In genomic region chr2:27370816-27371620, GRCh38 we compare ENCODE assay signal across 8 cellular contexts. TPM values are rescaled to one million over a fixed set of nuclear protein-coding genes. Genes with fewer than 3 reads are reported as not detected.
DNase-seq lines count a peak whose midpoint lies in the region; ATAC-seq, FAIRE-seq and TF ChIP-seq lines count a peak whose summit lies in the region.

No MANE protein-coding gene starts in this region.

- peak; percentile 15; the same call in 1 of the 2 replicates for TF ChIP-seq POLR2A in K562 (conservative IDR thresholded peaks at IDR 0.05)

- peaks cover 71% of the 10 kb centered on the region for H3K36me3 ChIP-seq in K562 (ENCODE audit: control insufficient read depth, insufficient read depth, low read length)

- H3K9ac ChIP-seq in K562 (ENCODE audit: insufficient read depth in 1 of 2, low read depth in 2 of 2, low read length in 2 of 2) = peak overlapping the region; percentile 94 to 97

- H3K4me2 ChIP-seq in K562 (ENCODE audit: insufficient read depth, low read length) = peak overlapping the region; percentile 94

- peak overlapping the region; percentile 96 for H3K27ac ChIP-seq in K562 (ENCODE audit: extremely low read depth, low read depth, low read length)

- peak overlapping the region; percentile 86 for H3K4me3 ChIP-seq in K562

- H3K4me3 Mint-ChIP-seq in immature natural killer cell = peak overlapping the region; percentile 95 to 99 (median 96)

- peak; percentile 89 for FAIRE-seq in K562 (lab: Jason Lieb, UNC)

- H3K27me3 Mint-ChIP-seq in immature natural killer cell (ENCODE audit: low read depth in 3 of 3) = peaks cover 4 to 8% (median 4%) of the 10 kb centered on the region in 3 donors

- CTCF ChIA-PET in K562 (lab: Yijun Ruan, JAX; ENCODE audit: low intra/inter-chr PET ratio) = interaction anchor here (1.4 kb wide), 1 partner anchor 50 kb away, joined by 5 read pairs; no protein-coding TSS in a partner anchor

- no peak for TF ChIP-seq CTCF in K562 (IDR thresholded peaks at IDR 0.05 in 2 of 3, conservative IDR thresholded peaks at IDR 0.05 in 1 of 3; ENCODE audit: insufficient read depth in 2 of 3, low read depth in 1 of 3, low read length in 3 of 3)

- WGBS in K562 (ENCODE audit: insufficient coverage, low coverage, missing lambda C conversion rate) = under 1% methylated on average over 32 of the region's 46 CpGs

- no peaks in the 10 kb centered on the region for H3K9me3 Mint-ChIP-seq in immature natural killer cell

- in situ Hi-C loops in K562 (cut with MboI) = no loop called here

- H3K36me3 Mint-ChIP-seq in immature natural killer cell = peaks cover 0 to 40% (median 20%) of the 10 kb centered on the region in 3 donors

- no peaks in the 10 kb centered on the region for H3K9me1 ChIP-seq in K562 (ENCODE audit: control insufficient read depth, insufficient read depth, low read length)

- BruUV-seq in K562 (replicated peaks; lab: Mats Ljungman, UMichigan) = TSS peak; percentile 47

- H3K4me1 Mint-ChIP-seq in immature natural killer cell = peaks cover 45 to 51% of the 10 kb centered on the region in 2 donors

- peaks cover 51% of the 10 kb centered on the region for H3K79me2 ChIP-seq in K562 (ENCODE audit: control insufficient read depth, insufficient read depth, low read length)

- no peaks in the 10 kb centered on the region for H3K27me3 ChIP-seq in K562 (ENCODE audit: control insufficient read depth in 2 of 2, insufficient read depth in 2 of 2, low read length in 2 of 2)

- H3K9me3 ChIP-seq in K562 (replicated peaks; ENCODE audit: control insufficient read depth, insufficient read depth, low read depth, low read length) = no peaks in the 10 kb centered on the region

- no peaks in the 10 kb centered on the region for H4K20me1 ChIP-seq in K562 (replicated peaks; ENCODE audit: control insufficient read depth, insufficient read depth, low read length)

- POLR2A ChIA-PET in K562 (lab: Yijun Ruan, JAX) = interaction anchor here (0.7 to 4.3 kb wide), 7 partner anchors 10 to 83 kb away, joined by 3 to 41 read pairs (median 4); partner anchors contain the start of genes GTF3C2, PPM1G and ZNF513

- TF ChIP-seq RAD21 in K562 (CRISPR knock-in tag; conservative IDR thresholded peaks at IDR 0.05 in 1 of 2, IDR thresholded peaks at IDR 0.05 in 1 of 2) = no peak; a peak in 1 of 4 replicates

- peaks cover 20 to 27% of the 10 kb centered on the region in 2 experiments for H3K4me1 ChIP-seq in K562 (replicated peaks in 1 of 2; ENCODE audit: control insufficient read depth in 2 of 2, insufficient read depth in 2 of 2, low read length in 2 of 2)

- TF ChIP-seq EP300 in K562 (IDR thresholded peaks at IDR 0.05; ENCODE audit: low read length) = no peak

- ATAC-seq in GM19043 (IDR thresholded peaks at IDR 0.05; ENCODE audit: low read depth, unreplicated experiment) (peak; percentile 16), HG03139 (IDR thresholded peaks at IDR 0.05; ENCODE audit: unreplicated experiment) (peak; percentile 16), K562 (peak; percentile 66)

- peak overlapping the region; percentile 90 to 98 (median 94) for H3K27ac Mint-ChIP-seq in immature natural killer cell

- peak overlapping the region; percentile 89 for H2AFZ ChIP-seq in K562 (ENCODE audit: low read depth, low read length)

- DNase-seq in CD1c-positive myeloid dendritic cell (ENCODE audit: extremely low spot score) (peak; percentile 88), RPMI8226 (peak; percentile 57), K562 (ENCODE audit: extremely low read depth in 1 of 4, low spot score in 3 of 4) (peak; percentile 60 to 84 (median 72)), immature natural killer cell (peak; percentile 41 to 47 (median 45))
- peak in 2 of 3 donors; percentile 11 to 13 for DNase-seq in stimulated activated CD4-positive, alpha-beta T cell treated with anti-CD3 and anti-CD28 coated beads, Interleukin-12 subunit alpha, Interleukin-12 subunit beta, amount 100 ng/mL, for 48 hours (ENCODE audit: low read depth in 2 of 3, low spot score in 1 of 3)
- DNase-seq in effector CD8-positive, alpha-beta T cell (lab: John Stamatoyannopoulos, UW) = no peak

- intact Hi-C loops in K562 (cut with micrococcal nuclease) = loop anchor here (1.0 to 5.0 kb wide), 3 partner anchors 15 to 69 kb away; partner anchors contain the start of genes GTF3C2 and MPV17

RNA-seq across cellular contexts. Expression of gene SNX17, which starts 0.6 kb away (rescaled TPM):
- 127 and 249 TPM in 2 replicates for total RNA-seq in K562 (2011; cell fraction: chromatin; rRNA removed; ENCODE audit: low replicate concordance)
- 127 and 149 TPM in 2 replicates for total RNA-seq in K562 (2011; cell fraction: nucleolus; rRNA removed)
- total RNA-seq in K562 (2011; cell fraction: nucleoplasm; rRNA removed) = 132 and 134 TPM in 2 replicates
- total RNA-seq in K562 (2014; rRNA removed) (61.7 and 80.4 TPM in 2 replicates), K562 (2014; rRNA removed; fragmentation: Illumina TruSeq; extraction: Trizol) (44.1 and 45.3 TPM in 2 replicates), K562 (2015; rRNA removed; fragmentation: Illumina TruSeq; extraction: Trizol) (53.2 and 54.6 TPM in 2 replicates), K562 (2021) (72.5 and 75.7 TPM in 2 replicates)
- polyA plus RNA-seq in K562 (2011; rRNA removed) (45.8 and 57.3 TPM in 2 replicates), K562 (2014; fragmentation: Illumina TruSeq; extraction: Trizol) (44.2 and 57.6 TPM in 2 replicates), K562 (2014; fragmentation: Nextera tagmentation; extraction: Ambion mirVana) (1 to 10 TPM; 3.0 to 7.5 TPM), K562 (2014; rRNA removed) (58.7 and 60.2 TPM in 2 replicates), immature natural killer cell (100 to 1,000 TPM; 236 to 321 (median 261) TPM)
- polyA plus RNA-seq in K562 (2011; cell fraction: cytosol; rRNA removed) = 65.9 and 86.7 TPM in 2 replicates
- 129 and 142 TPM in 2 replicates for polyA plus RNA-seq in K562 (2011; cell fraction: nucleus; rRNA removed)
- polyA plus RNA-seq in K562 (2012) = 64.3 and 80.0 TPM in 2 replicates
- polyA minus RNA-seq in K562 (2011; rRNA and poly(A)+ RNA removed) = 62.0 and 62.2 TPM in 2 replicates
- polyA minus RNA-seq in K562 (2011; cell fraction: cytosol; rRNA and poly(A)+ RNA removed) = 33.1 and 37.9 TPM in 2 replicates
- polyA minus RNA-seq in K562 (2011; cell fraction: nucleus; rRNA and poly(A)+ RNA removed) = 67.2 and 89.5 TPM in 2 replicates

RNA-seq across cellular contexts. Expression of gene EIF2B4, which starts 0.9 kb away (rescaled TPM):
- total RNA-seq in K562 (2011; cell fraction: chromatin; rRNA removed; ENCODE audit: low replicate concordance) = 108 and 141 TPM in 2 replicates
- 58.2 and 64.9 TPM in 2 replicates for total RNA-seq in K562 (2011; cell fraction: nucleolus; rRNA removed)
- total RNA-seq in K562 (2011; cell fraction: nucleoplasm; rRNA removed) = 81.0 and 82.5 TPM in 2 replicates
- total RNA-seq in K562 (2014; rRNA removed) (63.6 and 66.0 TPM in 2 replicates), K562 (2014; rRNA removed; fragmentation: Illumina TruSeq; extraction: Trizol) (43.3 and 45.4 TPM in 2 replicates), K562 (2015; rRNA removed; fragmentation: Illumina TruSeq; extraction: Trizol) (45.3 and 46.8 TPM in 2 replicates), K562 (2021) (57.0 and 66.6 TPM in 2 replicates)
- polyA plus RNA-seq in K562 (2011; rRNA removed) (53.1 and 64.8 TPM in 2 replicates), K562 (2014; fragmentation: Illumina TruSeq; extraction: Trizol) (68.0 and 80.3 TPM in 2 replicates), K562 (2014; fragmentation: Nextera tagmentation; extraction: Ambion mirVana) (10 to 100 TPM; 29.7 to 48.6 TPM), K562 (2014; rRNA removed) (58.9 and 60.8 TPM in 2 replicates), immature natural killer cell (10 to 100 TPM; 21.3 to 33.1 (median 24.7) TPM)
- 57.9 and 64.5 TPM in 2 replicates for polyA plus RNA-seq in K562 (2011; cell fraction: cytosol; rRNA removed)
- 175 and 198 TPM in 2 replicates for polyA plus RNA-seq in K562 (2011; cell fraction: nucleus; rRNA removed)
- 64.3 and 82.9 TPM in 2 replicates for polyA plus RNA-seq in K562 (2012)
- 68.8 and 94.7 TPM in 2 replicates for polyA minus RNA-seq in K562 (2011; rRNA and poly(A)+ RNA removed)
- polyA minus RNA-seq in K562 (2011; cell fraction: cytosol; rRNA and poly(A)+ RNA removed) = 19.7 and 35.4 TPM in 2 replicates
- polyA minus RNA-seq in K562 (2011; cell fraction: nucleus; rRNA and poly(A)+ RNA removed) = 24.2 and 39.8 TPM in 2 replicates

RNA-seq across cellular contexts. Expression of gene ZNF513, which starts 9.5 kb away (rescaled TPM):
- total RNA-seq in K562 (2011; cell fraction: chromatin; rRNA removed; ENCODE audit: low replicate concordance) = 4.9 and 15.7 TPM in 2 replicates
- total RNA-seq in K562 (2011; cell fraction: nucleolus; rRNA removed) = 17.0 and 17.3 TPM in 2 replicates
- total RNA-seq in K562 (2011; cell fraction: nucleoplasm; rRNA removed) = 7.1 and 8.9 TPM in 2 replicates
- total RNA-seq in K562 (2014; rRNA removed) (6.7 and 8.0 TPM in 2 replicates), K562 (2014; rRNA removed; fragmentation: Illumina TruSeq; extraction: Trizol) (1.9 and 2.5 TPM in 2 replicates), K562 (2015; rRNA removed; fragmentation: Illumina TruSeq; extraction: Trizol) (7.1 TPM in 2 replicates), K562 (2021) (8.5 and 9.9 TPM in 2 replicates)
- polyA plus RNA-seq in K562 (2011; rRNA removed) (4.4 and 6.6 TPM in 2 replicates), K562 (2014; fragmentation: Illumina TruSeq; extraction: Trizol) (4.1 and 7.4 TPM in 2 replicates), K562 (2014; fragmentation: Nextera tagmentation; extraction: Ambion mirVana) (under 1 TPM; 0.04 to 0.15 TPM), K562 (2014; rRNA removed) (9.7 and 13.6 TPM in 2 replicates), immature natural killer cell (1 to 10 TPM; 2.2 to 6.3 (median 2.7) TPM)
- polyA plus RNA-seq in K562 (2011; cell fraction: cytosol; rRNA removed) = 10.0 and 15.4 TPM in 2 replicates
- polyA plus RNA-seq in K562 (2011; cell fraction: nucleus; rRNA removed) = 19.1 and 33.8 TPM in 2 replicates
- polyA plus RNA-seq in K562 (2012) = 7.6 and 12.8 TPM in 2 replicates
- 1.9 and 2.3 TPM in 2 replicates for polyA minus RNA-seq in K562 (2011; rRNA and poly(A)+ RNA removed)
- polyA minus RNA-seq in K562 (2011; cell fraction: cytosol; rRNA and poly(A)+ RNA removed) = 2.7 and 4.6 TPM in 2 replicates
- 9.6 and 10.2 TPM in 2 replicates for polyA minus RNA-seq in K562 (2011; cell fraction: nucleus; rRNA and poly(A)+ RNA removed)

RNA-seq across cellular contexts. Expression of gene GTF3C2, which starts 14.5 kb away (rescaled TPM):
- 217 and 308 TPM in 2 replicates for total RNA-seq in K562 (2011; cell fraction: chromatin; rRNA removed; ENCODE audit: low replicate concordance)
- total RNA-seq in K562 (2011; cell fraction: nucleolus; rRNA removed) = 145 and 163 TPM in 2 replicates
- total RNA-seq in K562 (2011; cell fraction: nucleoplasm; rRNA removed) = 162 and 165 TPM in 2 replicates
- total RNA-seq in K562 (2014; rRNA removed) = 38.6 and 64.7 TPM in 2 replicates
- total RNA-seq in K562 (2014; rRNA removed; fragmentation: Illumina TruSeq; extraction: Trizol) = 49.2 and 51.3 TPM in 2 replicates
- 53.0 and 57.9 TPM in 2 replicates for total RNA-seq in K562 (2015; rRNA removed; fragmentation: Illumina TruSeq; extraction: Trizol)
- total RNA-seq in K562 (2021) = 70.0 and 85.2 TPM in 2 replicates
- polyA plus RNA-seq in K562 (2011; rRNA removed) = 96.6 and 116 TPM in 2 replicates
- polyA plus RNA-seq in K562 (2011; cell fraction: cytosol; rRNA removed) = 91.3 and 92.7 TPM in 2 replicates
- 240 and 356 TPM in 2 replicates for polyA plus RNA-seq in K562 (2011; cell fraction: nucleus; rRNA removed)
- polyA plus RNA-seq in K562 (2012) = 61.2 and 64.8 TPM in 2 replicates
- polyA plus RNA-seq in K562 (2014; fragmentation: Illumina TruSeq; extraction: Trizol) = 84.4 and 96.8 TPM in 2 replicates
- 10 to 100 TPM; 35.5 to 40.2 TPM for polyA plus RNA-seq in K562 (2014; fragmentation: Nextera tagmentation; extraction: Ambion mirVana)
- polyA plus RNA-seq in K562 (2014; rRNA removed) = 62.4 and 65.8 TPM in 2 replicates
- 62.6 and 74.7 TPM in 2 replicates for polyA minus RNA-seq in K562 (2011; rRNA and poly(A)+ RNA removed)
- polyA minus RNA-seq in K562 (2011; cell fraction: cytosol; rRNA and poly(A)+ RNA removed) = 33.3 and 43.0 TPM in 2 replicates
- 40.9 and 68.3 TPM in 2 replicates for polyA minus RNA-seq in K562 (2011; cell fraction: nucleus; rRNA and poly(A)+ RNA removed)
- 10 to 100 TPM; 22.1 to 43.7 (median 34.7) TPM for polyA plus RNA-seq in immature natural killer cell

RNA-seq across cellular contexts. Expression of gene PPM1G, which starts 38.4 kb away (rescaled TPM):
- 48.4 and 56.6 TPM in 2 replicates for total RNA-seq in K562 (2011; cell fraction: chromatin; rRNA removed; ENCODE audit: low replicate concordance)
- total RNA-seq in K562 (2011; cell fraction: nucleolus; rRNA removed) = 33.4 and 34.7 TPM in 2 replicates
- total RNA-seq in K562 (2011; cell fraction: nucleoplasm; rRNA removed) = 40.2 and 54.0 TPM in 2 replicates
- total RNA-seq in K562 (2014; rRNA removed) (164 and 176 TPM in 2 replicates), K562 (2014; rRNA removed; fragmentation: Illumina TruSeq; extraction: Trizol) (153 and 155 TPM in 2 replicates), K562 (2015; rRNA removed; fragmentation: Illumina TruSeq; extraction: Trizol) (183 and 191 TPM in 2 replicates), K562 (2021) (154 and 173 TPM in 2 replicates)
- polyA plus RNA-seq in K562 (2011; rRNA removed) (77.9 and 86.0 TPM in 2 replicates), K562 (2014; fragmentation: Illumina TruSeq; extraction: Trizol) (221 and 230 TPM in 2 replicates), K562 (2014; fragmentation: Nextera tagmentation; extraction: Ambion mirVana) (10 to 100 TPM; 61.7 to 88.8 TPM), K562 (2014; rRNA removed) (116 and 136 TPM in 2 replicates), immature natural killer cell (100 to 1,000 TPM in 2 of 3 donors, 10 to 100 TPM in 1; 71.3 to 116 (median 104) TPM)
- polyA plus RNA-seq in K562 (2011; cell fraction: cytosol; rRNA removed) = 68.2 and 68.5 TPM in 2 replicates
- polyA plus RNA-seq in K562 (2011; cell fraction: nucleus; rRNA removed) = 59.6 and 69.6 TPM in 2 replicates
- polyA plus RNA-seq in K562 (2012) = 132 and 162 TPM in 2 replicates
- polyA minus RNA-seq in K562 (2011; rRNA and poly(A)+ RNA removed) = 168 and 174 TPM in 2 replicates
- 88.1 and 100 TPM in 2 replicates for polyA minus RNA-seq in K562 (2011; cell fraction: cytosol; rRNA and poly(A)+ RNA removed)
- 14.1 and 18.0 TPM in 2 replicates for polyA minus RNA-seq in K562 (2011; cell fraction: nucleus; rRNA and poly(A)+ RNA removed)

Comparison
In these comparisons a context has a peak if more than half of its experiments do, and no peak if none do; other contexts are left out.
1. ATAC-seq: peak in every context shown above with its lines; median percentile 66 in K562; 16 in GM19043; 16 in HG03139.